In the genomic region with DNA sequence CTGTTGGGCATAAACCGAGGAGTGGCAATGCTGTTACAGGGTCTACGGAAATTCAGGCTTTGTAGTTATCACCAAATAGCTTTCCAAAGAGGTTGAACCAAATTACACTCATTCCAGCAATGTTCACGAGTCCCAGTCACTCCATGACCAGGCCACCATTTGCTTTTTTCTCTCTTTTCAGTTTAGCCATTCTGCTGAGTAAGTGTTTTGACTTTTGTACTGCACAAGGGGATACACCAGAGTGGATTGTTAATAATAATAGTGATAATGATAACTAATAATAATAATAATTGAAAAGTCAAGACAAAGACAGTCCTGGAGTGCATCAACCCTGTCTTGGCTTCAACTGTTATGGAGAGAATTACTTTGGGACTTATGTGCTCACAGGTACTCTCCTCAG, we compare ENCODE assay signal across 29 cellular contexts.
"Had no signal": no experiment of that assay in that cellular context is flagged by ENCODE, and none has a peak within 500 bp of the region (broad histone marks: within the 10 kb centered on the region; RNA-seq: fewer than 3 reads in every experiment).

No MANE protein-coding gene starts in this region.

- FAIRE-seq: colon, endometrium, endothelial cell of umbilical vein, frontal cortex had no signal

- H3K4me2 ChIP-seq: hepatocyte had no signal

- H3K27me3 Mint-ChIP-seq: dendritic cell treated with granulocyte-macrophage colony-stimulating factor and Interleukin-4, amounts not matched to agents 40 ng/mL and 50 ng/mL, for 4 days had no signal

- H3K4me1 ChIP-seq: colonic mucosa, esophagus muscularis mucosa, esophagus squamous epithelium, foreskin keratinocyte, gastrocnemius medialis, gastroesophageal sphincter, heart left ventricle, heart right ventricle had no signal

- H3K79me2 ChIP-seq: hepatocyte had no signal

- H3K4me3 ChIP-seq: colonic mucosa, coronary artery, dorsolateral prefrontal cortex, esophagus muscularis mucosa, esophagus squamous epithelium, gastrocnemius medialis, gastroesophageal sphincter, heart left ventricle, heart right ventricle, hepatocyte had no signal

- DNase-seq: colonic mucosa; cortex of kidney; dermis blood vessel endothelial cell; dorsolateral prefrontal cortex; effector CD4-positive, alpha-beta T cell; effector CD8-positive, alpha-beta T cell; effector memory CD4-positive, alpha-beta T cell; effector memory CD8-positive, alpha-beta T cell; esophagus squamous epithelium; foreskin fibroblast; foreskin keratinocyte; foreskin melanocyte; gastrocnemius medialis; glutamatergic neuron; head of caudate nucleus; heart left ventricle; heart right ventricle had no signal

- H3K36me3 ChIP-seq: colonic mucosa, esophagus muscularis mucosa, esophagus squamous epithelium, gastrocnemius medialis, gastroesophageal sphincter, heart left ventricle, heart right ventricle had no signal

- H3K4me3 Mint-ChIP-seq: dendritic cell treated with granulocyte-macrophage colony-stimulating factor and Interleukin-4, amounts not matched to agents 40 ng/mL and 50 ng/mL, for 4 days; effector memory CD8-positive, alpha-beta T cell; endodermal cell had no signal

- H2AFZ ChIP-seq: hepatocyte had no signal

- ATAC-seq: effector memory CD8-positive, alpha-beta T cell; esophagus mucosa; foreskin keratinocyte; gastrocnemius medialis; gastroesophageal sphincter; heart left ventricle; heart right ventricle had no signal

- H3K9me3 ChIP-seq: colonic mucosa, esophagus muscularis mucosa, esophagus squamous epithelium, gastrocnemius medialis had no signal

- H3K27me3 ChIP-seq: colonic mucosa, dorsolateral prefrontal cortex, foreskin keratinocyte, gastrocnemius medialis, hepatocyte had no signal

- H3K27ac Mint-ChIP-seq: dendritic cell treated with granulocyte-macrophage colony-stimulating factor and Interleukin-4, amounts not matched to agents 40 ng/mL and 50 ng/mL, for 4 days; effector memory CD8-positive, alpha-beta T cell; endodermal cell had no signal

- H3K27ac ChIP-seq: colonic mucosa, coronary artery, dorsolateral prefrontal cortex, epithelial cell of prostate, esophagus muscularis mucosa, esophagus squamous epithelium, foreskin keratinocyte, gastrocnemius medialis, gastroesophageal sphincter, heart left ventricle, heart right ventricle, hepatocyte had no signal
